Comparison of ENCODE assay signal across 1 cellular context in the genomic region with DNA sequence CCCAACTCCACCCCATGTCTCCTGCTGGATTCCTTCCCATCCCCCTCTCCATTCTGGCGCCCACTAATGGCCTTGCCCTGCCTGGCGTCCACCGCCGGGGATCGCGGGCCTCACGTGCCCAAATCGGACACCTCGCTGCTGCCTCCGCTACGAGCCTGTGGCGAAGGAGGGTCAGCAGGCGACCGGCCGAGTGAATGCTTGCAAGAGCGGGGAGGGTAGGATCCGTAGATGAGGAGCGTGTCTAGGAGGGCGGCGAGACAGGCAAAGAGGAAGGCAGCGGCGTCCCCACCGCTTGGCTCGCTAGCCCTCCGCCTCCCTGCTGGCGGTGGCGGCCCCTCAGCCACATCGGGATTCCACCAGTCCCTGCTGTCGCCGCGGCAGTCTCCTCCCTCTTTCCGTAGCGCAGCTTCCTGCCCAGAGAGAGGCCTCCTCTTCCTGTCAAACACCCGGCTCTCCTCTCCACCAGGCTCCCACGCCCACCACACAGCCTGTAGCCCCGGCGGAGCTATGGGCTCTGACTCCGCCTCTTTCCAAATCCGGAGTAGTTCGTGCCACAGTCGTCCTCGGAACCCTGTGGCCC.
TF ChIP-seq lines count a peak whose summit lies in the region.

A gene (minus strand): TSS at position 387 of the 580 bp plus-strand sequence.

TF ChIP-seq in K562, 482 proteins besides CTCF, POLR2A, EP300 and RAD21 (continued from another document and continues in another):
- TF ChIP-seq, protein P1, sequence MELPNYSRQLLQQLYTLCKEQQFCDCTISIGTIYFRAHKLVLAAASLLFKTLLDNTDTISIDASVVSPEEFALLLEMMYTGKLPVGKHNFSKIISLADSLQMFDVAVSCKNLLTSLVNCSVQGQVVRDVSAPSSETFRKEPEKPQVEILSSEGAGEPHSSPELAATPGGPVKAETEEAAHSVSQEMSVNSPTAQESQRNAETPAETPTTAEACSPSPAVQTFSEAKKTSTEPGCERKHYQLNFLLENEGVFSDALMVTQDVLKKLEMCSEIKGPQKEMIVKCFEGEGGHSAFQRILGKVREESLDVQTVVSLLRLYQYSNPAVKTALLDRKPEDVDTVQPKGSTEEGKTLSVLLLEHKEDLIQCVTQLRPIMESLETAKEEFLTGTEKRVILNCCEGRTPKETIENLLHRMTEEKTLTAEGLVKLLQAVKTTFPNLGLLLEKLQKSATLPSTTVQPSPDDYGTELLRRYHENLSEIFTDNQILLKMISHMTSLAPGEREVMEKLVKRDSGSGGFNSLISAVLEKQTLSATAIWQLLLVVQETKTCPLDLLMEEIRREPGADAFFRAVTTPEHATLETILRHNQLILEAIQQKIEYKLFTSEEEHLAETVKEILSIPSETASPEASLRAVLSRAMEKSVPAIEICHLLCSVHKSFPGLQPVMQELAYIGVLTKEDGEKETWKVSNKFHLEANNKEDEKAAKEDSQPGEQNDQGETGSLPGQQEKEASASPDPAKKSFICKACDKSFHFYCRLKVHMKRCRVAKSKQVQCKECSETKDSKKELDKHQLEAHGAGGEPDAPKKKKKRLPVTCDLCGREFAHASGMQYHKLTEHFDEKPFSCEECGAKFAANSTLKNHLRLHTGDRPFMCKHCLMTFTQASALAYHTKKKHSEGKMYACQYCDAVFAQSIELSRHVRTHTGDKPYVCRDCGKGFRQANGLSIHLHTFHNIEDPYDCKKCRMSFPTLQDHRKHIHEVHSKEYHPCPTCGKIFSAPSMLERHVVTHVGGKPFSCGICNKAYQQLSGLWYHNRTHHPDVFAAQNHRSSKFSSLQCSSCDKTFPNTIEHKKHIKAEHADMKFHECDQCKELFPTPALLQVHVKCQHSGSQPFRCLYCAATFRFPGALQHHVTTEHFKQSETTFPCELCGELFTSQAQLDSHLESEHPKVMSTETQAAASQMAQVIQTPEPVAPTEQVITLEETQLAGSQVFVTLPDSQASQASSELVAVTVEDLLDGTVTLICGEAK (IDR thresholded peaks at IDR 0.05): peak; percentile 50
- TF ChIP-seq, protein P1 (CRISPR knock-in tag; IDR thresholded peaks at IDR 0.05): no peak
- TF ChIP-seq, protein P2, sequence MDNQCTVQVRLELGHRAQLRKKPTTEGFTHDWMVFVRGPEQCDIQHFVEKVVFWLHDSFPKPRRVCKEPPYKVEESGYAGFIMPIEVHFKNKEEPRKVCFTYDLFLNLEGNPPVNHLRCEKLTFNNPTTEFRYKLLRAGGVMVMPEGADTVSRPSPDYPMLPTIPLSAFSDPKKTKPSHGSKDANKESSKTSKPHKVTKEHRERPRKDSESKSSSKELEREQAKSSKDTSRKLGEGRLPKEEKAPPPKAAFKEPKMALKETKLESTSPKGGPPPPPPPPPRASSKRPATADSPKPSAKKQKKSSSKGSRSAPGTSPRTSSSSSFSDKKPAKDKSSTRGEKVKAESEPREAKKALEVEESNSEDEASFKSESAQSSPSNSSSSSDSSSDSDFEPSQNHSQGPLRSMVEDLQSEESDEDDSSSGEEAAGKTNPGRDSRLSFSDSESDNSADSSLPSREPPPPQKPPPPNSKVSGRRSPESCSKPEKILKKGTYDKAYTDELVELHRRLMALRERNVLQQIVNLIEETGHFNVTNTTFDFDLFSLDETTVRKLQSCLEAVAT (IDR thresholded peaks at IDR 0.05): peak in 1 of 2 experiments; percentile 64; a peak in 1 of 4 replicates
- TF ChIP-seq TAF9B (IDR thresholded peaks at IDR 0.05; ENCODE audit: partially characterized antibody): peak; percentile 36
- no peak for TF ChIP-seq E2F3 (CRISPR knock-in tag; IDR thresholded peaks at IDR 0.05)
- TF ChIP-seq ARHGAP35 (IDR thresholded peaks at IDR 0.05; ENCODE audit: partially characterized antibody): no peak
- TF ChIP-seq TBP (optimal IDR thresholded peaks at IDR 0.05; ENCODE audit: low read depth, low read length): peak; percentile 44
- TF ChIP-seq YY1 (IDR thresholded peaks at IDR 0.05; ENCODE audit: borderline replicate concordance in 1 of 3, control insufficient read depth in 1 of 3, extremely low read depth in 1 of 3, insufficient read depth in 3 of 3, insufficient read length in 1 of 3, insufficient replicate concordance in 2 of 3, low read depth in 1 of 3, low read length in 2 of 3): peak in 2 of 3 experiments; percentile 34 to 43
- no peak for TF ChIP-seq CCAR2 (IDR thresholded peaks at IDR 0.05; ENCODE audit: low read depth, low read length)
- peak; percentile 42 for TF ChIP-seq ZFX (CRISPR knock-in tag; IDR thresholded peaks at IDR 0.05)
- TF ChIP-seq, protein P3, sequence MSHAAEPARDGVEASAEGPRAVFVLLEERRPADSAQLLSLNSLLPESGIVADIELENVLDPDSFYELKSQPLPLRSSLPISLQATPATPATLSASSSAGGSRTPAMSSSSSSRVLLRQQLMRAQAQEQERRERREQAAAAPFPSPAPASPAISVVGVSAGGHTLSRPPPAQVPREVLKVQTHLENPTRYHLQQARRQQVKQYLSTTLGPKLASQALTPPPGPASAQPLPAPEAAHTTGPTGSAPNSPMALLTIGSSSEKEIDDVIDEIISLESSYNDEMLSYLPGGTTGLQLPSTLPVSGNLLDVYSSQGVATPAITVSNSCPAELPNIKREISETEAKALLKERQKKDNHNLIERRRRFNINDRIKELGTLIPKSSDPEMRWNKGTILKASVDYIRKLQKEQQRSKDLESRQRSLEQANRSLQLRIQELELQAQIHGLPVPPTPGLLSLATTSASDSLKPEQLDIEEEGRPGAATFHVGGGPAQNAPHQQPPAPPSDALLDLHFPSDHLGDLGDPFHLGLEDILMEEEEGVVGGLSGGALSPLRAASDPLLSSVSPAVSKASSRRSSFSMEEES (CRISPR knock-in tag; IDR thresholded peaks at IDR 0.05): no peak
- no peak for TF ChIP-seq BMI1 (IDR thresholded peaks at IDR 0.05; ENCODE audit: low read length)
- no peak for TF ChIP-seq ZEB2 (IDR thresholded peaks at IDR 0.05)
- peak; percentile 65 for TF ChIP-seq ATF7 (IDR thresholded peaks at IDR 0.05)
- TF ChIP-seq ESRRA (IDR thresholded peaks at IDR 0.05; ENCODE audit: borderline replicate concordance, low read depth): no peak
- TF ChIP-seq DIDO1 (tag; IDR thresholded peaks at IDR 0.05; ENCODE audit: low read depth): no peak
- TF ChIP-seq, protein P4, sequence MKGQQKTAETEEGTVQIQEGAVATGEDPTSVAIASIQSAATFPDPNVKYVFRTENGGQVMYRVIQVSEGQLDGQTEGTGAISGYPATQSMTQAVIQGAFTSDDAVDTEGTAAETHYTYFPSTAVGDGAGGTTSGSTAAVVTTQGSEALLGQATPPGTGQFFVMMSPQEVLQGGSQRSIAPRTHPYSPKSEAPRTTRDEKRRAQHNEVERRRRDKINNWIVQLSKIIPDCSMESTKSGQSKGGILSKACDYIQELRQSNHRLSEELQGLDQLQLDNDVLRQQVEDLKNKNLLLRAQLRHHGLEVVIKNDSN (CRISPR knock-in tag; IDR thresholded peaks at IDR 0.05): peak; percentile 75
- TF ChIP-seq BCOR (IDR thresholded peaks at IDR 0.05): 0 out of 2 replicates have a peak, but pooled peaks have one; percentile 29
- TF ChIP-seq CTBP1 (IDR thresholded peaks at IDR 0.05; ENCODE audit: borderline replicate concordance): peak; percentile 23; the same call in 1 of the 2 replicates
- no peak for TF ChIP-seq CEBPG (CRISPR knock-in tag; IDR thresholded peaks at IDR 0.05)
- no peak for TF ChIP-seq CEBPG (tag; conservative IDR thresholded peaks at IDR 0.05 in 1 of 2, IDR thresholded peaks at IDR 0.05 in 1 of 2)
- no peak for TF ChIP-seq ZNF217 (CRISPR knock-in tag; IDR thresholded peaks at IDR 0.05)
- TF ChIP-seq NEUROD1 (IDR thresholded peaks at IDR 0.05; ENCODE audit: borderline replicate concordance, low read depth, low read length, partially characterized antibody): no peak
- TF ChIP-seq MTA3 (IDR thresholded peaks at IDR 0.05; ENCODE audit: borderline replicate concordance): peak; percentile 76; the same call in 1 of the 2 replicates
- TF ChIP-seq MCM5 (IDR thresholded peaks at IDR 0.05; ENCODE audit: low read depth): no peak
- TF ChIP-seq NFIC (IDR thresholded peaks at IDR 0.05): 0 out of 2 replicates have a peak, but pooled peaks have one; percentile 7
- TF ChIP-seq, protein P5, sequence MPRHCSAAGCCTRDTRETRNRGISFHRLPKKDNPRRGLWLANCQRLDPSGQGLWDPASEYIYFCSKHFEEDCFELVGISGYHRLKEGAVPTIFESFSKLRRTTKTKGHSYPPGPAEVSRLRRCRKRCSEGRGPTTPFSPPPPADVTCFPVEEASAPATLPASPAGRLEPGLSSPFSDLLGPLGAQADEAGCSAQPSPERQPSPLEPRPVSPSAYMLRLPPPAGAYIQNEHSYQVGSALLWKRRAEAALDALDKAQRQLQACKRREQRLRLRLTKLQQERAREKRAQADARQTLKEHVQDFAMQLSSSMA (CRISPR knock-in tag; IDR thresholded peaks at IDR 0.05): no peak
- TF ChIP-seq ARID1B (IDR thresholded peaks at IDR 0.05): peak; percentile 23; the same call in 1 of the 2 replicates
- no peak for TF ChIP-seq DACH1 (IDR thresholded peaks at IDR 0.05; ENCODE audit: partially characterized antibody)
- peak; percentile 67 for TF ChIP-seq EP400 (IDR thresholded peaks at IDR 0.05)
- TF ChIP-seq, protein P6, sequence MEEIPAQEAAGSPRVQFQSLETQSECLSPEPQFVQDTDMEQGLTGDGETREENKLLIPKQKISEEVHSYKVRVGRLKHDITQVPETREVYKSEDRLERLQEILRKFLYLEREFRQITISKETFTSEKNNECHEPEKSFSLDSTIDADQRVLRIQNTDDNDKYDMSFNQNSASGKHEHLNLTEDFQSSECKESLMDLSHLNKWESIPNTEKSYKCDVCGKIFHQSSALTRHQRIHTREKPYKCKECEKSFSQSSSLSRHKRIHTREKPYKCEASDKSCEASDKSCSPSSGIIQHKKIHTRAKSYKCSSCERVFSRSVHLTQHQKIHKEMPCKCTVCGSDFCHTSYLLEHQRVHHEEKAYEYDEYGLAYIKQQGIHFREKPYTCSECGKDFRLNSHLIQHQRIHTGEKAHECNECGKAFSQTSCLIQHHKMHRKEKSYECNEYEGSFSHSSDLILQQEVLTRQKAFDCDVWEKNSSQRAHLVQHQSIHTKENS (CRISPR knock-in tag; IDR thresholded peaks at IDR 0.05): no peak
- TF ChIP-seq BRF1 (IDR thresholded peaks at IDR 0.05; ENCODE audit: borderline replicate concordance, extremely low read depth, insufficient read length): no peak
- TF ChIP-seq, protein P7, sequence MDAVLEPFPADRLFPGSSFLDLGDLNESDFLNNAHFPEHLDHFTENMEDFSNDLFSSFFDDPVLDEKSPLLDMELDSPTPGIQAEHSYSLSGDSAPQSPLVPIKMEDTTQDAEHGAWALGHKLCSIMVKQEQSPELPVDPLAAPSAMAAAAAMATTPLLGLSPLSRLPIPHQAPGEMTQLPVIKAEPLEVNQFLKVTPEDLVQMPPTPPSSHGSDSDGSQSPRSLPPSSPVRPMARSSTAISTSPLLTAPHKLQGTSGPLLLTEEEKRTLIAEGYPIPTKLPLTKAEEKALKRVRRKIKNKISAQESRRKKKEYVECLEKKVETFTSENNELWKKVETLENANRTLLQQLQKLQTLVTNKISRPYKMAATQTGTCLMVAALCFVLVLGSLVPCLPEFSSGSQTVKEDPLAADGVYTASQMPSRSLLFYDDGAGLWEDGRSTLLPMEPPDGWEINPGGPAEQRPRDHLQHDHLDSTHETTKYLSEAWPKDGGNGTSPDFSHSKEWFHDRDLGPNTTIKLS (IDR thresholded peaks at IDR 0.05; ENCODE audit: borderline replicate concordance, low read depth): peak; percentile 36; the same call in 1 of the 2 replicates
- TF ChIP-seq, protein P8, sequence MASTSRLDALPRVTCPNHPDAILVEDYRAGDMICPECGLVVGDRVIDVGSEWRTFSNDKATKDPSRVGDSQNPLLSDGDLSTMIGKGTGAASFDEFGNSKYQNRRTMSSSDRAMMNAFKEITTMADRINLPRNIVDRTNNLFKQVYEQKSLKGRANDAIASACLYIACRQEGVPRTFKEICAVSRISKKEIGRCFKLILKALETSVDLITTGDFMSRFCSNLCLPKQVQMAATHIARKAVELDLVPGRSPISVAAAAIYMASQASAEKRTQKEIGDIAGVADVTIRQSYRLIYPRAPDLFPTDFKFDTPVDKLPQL (IDR thresholded peaks at IDR 0.05; ENCODE audit: extremely low read depth, insufficient read length): no peak
- TF ChIP-seq ZNF24 (IDR thresholded peaks at IDR 0.05): no peak
- no peak for TF ChIP-seq SP1 (CRISPR knock-in tag; IDR thresholded peaks at IDR 0.05)
- TF ChIP-seq GTF2F1 (IDR thresholded peaks at IDR 0.05; ENCODE audit: low read depth, low read length): no peak
